Comparison of ENCODE assay signal across 8 cellular contexts in the genomic region with DNA sequence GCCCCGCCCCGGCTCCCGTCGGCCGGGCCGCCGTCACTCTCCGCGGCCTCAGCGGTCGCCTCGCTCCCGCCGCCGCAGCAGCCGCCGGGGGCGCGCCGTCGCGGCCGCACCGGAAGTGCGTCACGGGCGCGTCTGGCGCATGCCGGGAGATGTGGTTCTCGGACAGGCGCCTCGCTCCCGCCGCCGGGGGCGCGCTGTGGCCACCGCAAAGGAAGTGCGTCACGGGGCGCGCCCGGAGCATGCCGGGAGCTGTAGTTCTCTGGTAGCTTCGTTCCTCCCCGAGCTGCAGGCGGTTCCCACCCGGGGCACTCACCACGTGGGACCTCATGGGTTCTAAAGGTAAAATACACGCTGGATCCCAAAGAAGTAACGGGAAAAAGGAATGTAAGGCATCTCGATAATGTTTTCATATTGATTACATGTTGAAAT. TPM values are rescaled to one million over a fixed set of nuclear protein-coding genes. Genes with fewer than 3 reads are reported as not detected.
DNase-seq lines count a peak whose midpoint lies in the region; ATAC-seq, FAIRE-seq and TF ChIP-seq lines count a peak whose summit lies in the region.

A gene with protein sequence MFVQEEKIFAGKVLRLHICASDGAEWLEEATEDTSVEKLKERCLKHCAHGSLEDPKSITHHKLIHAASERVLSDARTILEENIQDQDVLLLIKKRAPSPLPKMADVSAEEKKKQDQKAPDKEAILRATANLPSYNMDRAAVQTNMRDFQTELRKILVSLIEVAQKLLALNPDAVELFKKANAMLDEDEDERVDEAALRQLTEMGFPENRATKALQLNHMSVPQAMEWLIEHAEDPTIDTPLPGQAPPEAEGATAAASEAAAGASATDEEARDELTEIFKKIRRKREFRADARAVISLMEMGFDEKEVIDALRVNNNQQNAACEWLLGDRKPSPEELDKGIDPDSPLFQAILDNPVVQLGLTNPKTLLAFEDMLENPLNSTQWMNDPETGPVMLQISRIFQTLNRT (minus strand): TSS at position 97 of the 429 bp plus-strand sequence. CDS start 211 bp downstream, outside the sequence.

- H3K4me1 ChIP-seq in kidney (ENCODE audit: control insufficient read depth in 1 of 2, insufficient read depth in 1 of 2, low read depth in 1 of 2, low read length in 2 of 2), result peaks cover 8 to 12% of the 10 kb centered on the region in 2 donors

- H3K27ac ChIP-seq in kidney (ENCODE audit: low read depth in 2 of 2, low read length in 2 of 2), result peak within 1 kb of the TSS; percentile 83 to 84

- H3K36me3 ChIP-seq in kidney (ENCODE audit: control insufficient read depth in 1 of 2, insufficient read depth in 2 of 2, low read length in 2 of 2), result no peaks in the 10 kb centered on the region

- TF ChIP-seq CTCF in AG09319 (IDR thresholded peaks at IDR 0.05; ENCODE audit: low read depth, low read length) (no peak), kidney (IDR thresholded peaks at IDR 0.05; ENCODE audit: borderline replicate concordance, extremely low read depth, insufficient read depth) (peak; percentile 23)

- H3K9ac ChIP-seq in kidney (ENCODE audit: low read length in 2 of 2), result peak within 1 kb of the TSS; percentile 62 to 74

- FAIRE-seq in kidney (lab: Jason Lieb, UNC), result no peak

- no peaks in the 10 kb centered on the region for H3K9me3 ChIP-seq in kidney (ENCODE audit: control insufficient read depth in 1 of 2, low read length in 2 of 2)

- peak; percentile 75 for DNase-seq in AG09319 (ENCODE audit: extremely low read depth, low read depth)
- peak; percentile 93 for DNase-seq in NCI-H460 (ENCODE audit: extremely low read depth, low read depth)
- DNase-seq in activated CD4-positive, alpha-beta T cell treated with anti-CD3 and anti-CD28 coated beads for 1 hour, result peak; percentile 92
- DNase-seq in cerebellum (ENCODE audit: low spot score), result peak; percentile 100
- peak; percentile 98 for DNase-seq in kidney
- DNase-seq in stimulated activated CD4-positive, alpha-beta T cell treated with anti-CD3 and anti-CD28 coated beads, Interleukin-15, amount 100 ng/mL, for 1 hour (ENCODE audit: low read depth in 1 of 2, low spot score in 1 of 2), result peak; percentile 91 to 93

- H3K4me3 ChIP-seq in kidney (ENCODE audit: low read length in 2 of 2), result peak within 1 kb of the TSS; percentile 73 to 80

- peak; percentile 92 for ATAC-seq in GM19043 (IDR thresholded peaks at IDR 0.05; ENCODE audit: low read depth, unreplicated experiment)
- ATAC-seq in HG03432 (IDR thresholded peaks at IDR 0.05; ENCODE audit: unreplicated experiment), result peak; percentile 92

- intact Hi-C loops in kidney (cut with DNase I), result no loop called here

RNA-seq across cellular contexts. Expression of the gene that starts here (rescaled TPM):
- 33.6 and 34.4 TPM in 2 replicates for total RNA-seq in NCI-H460 (2014; rRNA removed; shearing (Covaris generic))
- polyA plus RNA-seq in NCI-H460 (2014; cell fraction: nucleus; rRNA removed), result 78.6 and 101 TPM in 2 replicates
- total RNA-seq in cerebellum, result 21.1 TPM
- total RNA-seq in kidney, result 40.2 TPM
- polyA plus RNA-seq in kidney (ENCODE audit: insufficient read depth, low read depth, low replicate concordance), result 52.6 TPM

Comparison
In these comparisons a context has a peak if more than half of its experiments do, and no peak if none do; other contexts are left out.
1. Peak in every context shown above with its lines: DNase-seq, ATAC-seq, H3K4me3 ChIP-seq and H3K27ac ChIP-seq.